Comparison of ENCODE assay signal across 15 cellular contexts in genomic region chrX:51148848-51149247, GRCh38.
DNase-seq lines count a peak whose midpoint lies in the region; ATAC-seq, FAIRE-seq and TF ChIP-seq lines count a peak whose summit lies in the region.
"Had no signal": no experiment of that assay in that cellular context is flagged by ENCODE, and none has a peak within 500 bp of the region (broad histone marks: within the 10 kb centered on the region; RNA-seq: fewer than 3 reads in every experiment).

No MANE protein-coding gene starts in this region.

- H4K5ac ChIP-seq in H9 (ENCODE audit: insufficient read length, low read depth, low read length) = no peak overlapping the region

- peaks cover 0 to 2% of the 10 kb centered on the region in 2 experiments; a peak in 2 of 4 replicates for H3K4me1 Mint-ChIP-seq in H9
- no peaks in the 10 kb centered on the region for H3K4me1 Mint-ChIP-seq in activated CD4-positive, alpha-beta T cell treated with anti-CD3 and anti-CD28 coated beads, Interleukin-2, amount 10 ng/mL, durations not matched to agents 7 days and 5 days

- H3K14ac ChIP-seq in H9 (ENCODE audit: insufficient read depth, low read length) = no peak overlapping the region

- no CpG with 5 or more reads among the region's 2 CpGs for WGBS in H9 (ENCODE audit: extremely low coverage, insufficient read length, low lambda C conversion rate)
- 0 to 7% (median 2%) methylated on average over 2 of the region's 2 CpGs for whole genome bisulfite sequencing in psoas muscle, 3 donors

- no peak overlapping the region for H3K23ac ChIP-seq in H9 (ENCODE audit: insufficient read length, low read depth, low read length)

- H3K27ac Mint-ChIP-seq in H9 = no peak overlapping the region
- H3K27ac Mint-ChIP-seq in activated CD4-positive, alpha-beta T cell treated with anti-CD3 and anti-CD28 coated beads, Interleukin-2, amount 10 ng/mL, durations not matched to agents 7 days and 5 days = no peak overlapping the region
- H3K27ac Mint-ChIP-seq: activated T-cell treated with anti-CD3 and anti-CD28 coated beads, Interleukin-2, amount 50 U/mL, for 72 hours; natural killer cell treated with Interleukin-12 subunit alpha and Interleukin-12 subunit beta and Interleukin-15 and Interleukin-18, amount 100 ng/mL, for 72 hours had no signal

- no peak overlapping the region for H3K4me3 ChIP-seq in AG09309 (ENCODE audit: control insufficient read depth, low read depth, low read length)
- no peak overlapping the region for H3K4me3 ChIP-seq in keratinocyte (ENCODE audit: control insufficient read depth in 2 of 3, extremely low read depth in 1 of 3, insufficient read depth in 2 of 3, low read depth in 1 of 3, low read length in 3 of 3)
- no peak overlapping the region for H3K4me3 ChIP-seq in psoas muscle
- H3K4me3 ChIP-seq: BLaER1, esophagus squamous epithelium, GM23248, PC-9 had no signal

- H4K20me1 ChIP-seq in H9 (ENCODE audit: control insufficient read depth, insufficient read depth, insufficient read length) = no peaks in the 10 kb centered on the region
- no peaks in the 10 kb centered on the region for H4K20me1 ChIP-seq in keratinocyte (ENCODE audit: control insufficient read depth, extremely low read depth, insufficient read depth, low read length)

- H3K56ac ChIP-seq in H9 (ENCODE audit: insufficient read length, low read depth, low read length) = no peak overlapping the region

- dilution Hi-C loops in keratinocyte (cut with MboI; ENCODE audit: extremely low pct_ligation_motif_present, low sequenced_read_pairs) = no loop called here

- CTCF ChIA-PET in activated CD4-positive, alpha-beta T cell treated with anti-CD3 and anti-CD28 coated beads, Interleukin-2, amount 10 ng/mL, durations not matched to agents 7 days and 5 days (lab: Charles Lee) = no interaction called here

- H2BK15ac ChIP-seq in H9 (ENCODE audit: low read depth, low read length) = no peak overlapping the region

- no peak for DNase-seq in AG09309 (ENCODE audit: low read depth)
- DNase-seq in H9 = peak; percentile 60
- peak; percentile 29 for DNase-seq in astrocyte of the hippocampus (ENCODE audit: low read depth, low spot score)
- no peak for DNase-seq in keratinocyte (ENCODE audit: low read depth, low spot score)
- DNase-seq in psoas muscle = no peak
- no peak for DNase-seq in activated T-cell treated with anti-CD3 and anti-CD28 coated beads, Interleukin-2, amount 50 U/mL, for 48 hours
- DNase-seq in activated CD4-positive, alpha-beta T cell treated with anti-CD3 and anti-CD28 coated beads, Interleukin-2, amount 10 ng/mL, durations not matched to agents 7 days and 5 days = no peak
- DNase-seq: activated T-cell treated with anti-CD3 and anti-CD28 coated beads, Interleukin-2, amount 50 U/mL, for 72 hours; esophagus squamous epithelium; GM23248; NCI-H2081 treated with DMSO at 0.1 percent for 48 hours; PC-9 had no signal

- intact Hi-C loops in psoas muscle (cut with DNase I) = no loop called here

- H3K9me3 Mint-ChIP-seq in H9 = peaks cover 56 to 67% of the 10 kb centered on the region in 2 experiments
- no peaks in the 10 kb centered on the region for H3K9me3 Mint-ChIP-seq in activated CD4-positive, alpha-beta T cell treated with anti-CD3 and anti-CD28 coated beads, Interleukin-2, amount 10 ng/mL, durations not matched to agents 7 days and 5 days
- H3K9me3 Mint-ChIP-seq: activated T-cell treated with anti-CD3 and anti-CD28 coated beads, Interleukin-2, amount 50 U/mL, for 72 hours; natural killer cell treated with Interleukin-12 subunit alpha and Interleukin-12 subunit beta and Interleukin-15 and Interleukin-18, amount 100 ng/mL, for 72 hours had no signal

- no peak overlapping the region for H3K9ac ChIP-seq in H9 (ENCODE audit: extremely low read depth, insufficient read length, low read length)
- H3K9ac ChIP-seq in keratinocyte (ENCODE audit: control insufficient read depth, extremely low read depth, insufficient read depth, low read length) = no peak overlapping the region
- H3K9ac ChIP-seq: BLaER1, GM23248 had no signal

- ATAC-seq in psoas muscle = no peak
- no peak for ATAC-seq in HG03196 (IDR thresholded peaks at IDR 0.05; ENCODE audit: unreplicated experiment)
- ATAC-seq: activated T-cell treated with anti-CD3 and anti-CD28 coated beads, Interleukin-2, amount 50 U/mL, for 72 hours had no signal

- no peaks in the 10 kb centered on the region for H3K27me3 Mint-ChIP-seq in H9 (ENCODE audit: low read depth)
- H3K27me3 Mint-ChIP-seq in activated CD4-positive, alpha-beta T cell treated with anti-CD3 and anti-CD28 coated beads, Interleukin-2, amount 10 ng/mL, durations not matched to agents 7 days and 5 days = peaks cover 14% of the 10 kb centered on the region

- H2BK12ac ChIP-seq in H9 (ENCODE audit: insufficient read length, low read depth, low read length) = no peak overlapping the region

- H2BK20ac ChIP-seq in H9 (ENCODE audit: low read depth, low read length, poor library complexity, severe bottlenecking) = no peak overlapping the region

- H3K9me3 ChIP-seq in H9 (ENCODE audit: control insufficient read depth, low read depth, low read length) (peaks cover 11% of the 10 kb centered on the region), keratinocyte (ENCODE audit: control insufficient read depth, low read depth, low read length) (no peaks in the 10 kb centered on the region), psoas muscle (no peaks in the 10 kb centered on the region)
- H3K9me3 ChIP-seq: BLaER1, esophagus squamous epithelium had no signal

- no peaks in the 10 kb centered on the region for H3K4me1 ChIP-seq in H9 (ENCODE audit: insufficient read depth, low read length)
- H3K4me1 ChIP-seq in keratinocyte (ENCODE audit: control insufficient read depth, extremely low read depth, insufficient read depth, low read length) = no peaks in the 10 kb centered on the region
- no peaks in the 10 kb centered on the region for H3K4me1 ChIP-seq in psoas muscle
- H3K4me1 ChIP-seq: BLaER1, esophagus squamous epithelium had no signal

- no peak overlapping the region for H4K91ac ChIP-seq in H9 (ENCODE audit: insufficient read length, low read depth, low read length)

- H2BK5ac ChIP-seq in H9 (ENCODE audit: insufficient read length, low read length) = no peak overlapping the region

- H3K36me3 ChIP-seq in keratinocyte (ENCODE audit: control insufficient read depth in 2 of 2, extremely low read depth in 1 of 2, insufficient read depth in 2 of 2, low read length in 2 of 2) = no peaks in the 10 kb centered on the region
- no peaks in the 10 kb centered on the region for H3K36me3 ChIP-seq in psoas muscle (ENCODE audit: insufficient read depth in 1 of 2, low read depth in 1 of 2)
- H3K36me3 ChIP-seq: BLaER1, esophagus squamous epithelium had no signal

- H3K79me2 ChIP-seq in H9 (ENCODE audit: insufficient read depth, low read length) (no peaks in the 10 kb centered on the region), keratinocyte (ENCODE audit: control insufficient read depth, insufficient read depth, low read length) (no peaks in the 10 kb centered on the region)

- no peaks in the 10 kb centered on the region for H3K9me1 ChIP-seq in keratinocyte (ENCODE audit: control insufficient read depth, extremely low read depth, insufficient read depth, low read length)

- H2AFZ ChIP-seq in H9 (ENCODE audit: low read length) (no peak overlapping the region), keratinocyte (ENCODE audit: control insufficient read depth, low read length) (no peak overlapping the region)
- H2AFZ ChIP-seq: GM23248, PC-9 had no signal

- no peak overlapping the region for H2BK120ac ChIP-seq in H9 (ENCODE audit: low read depth, low read length, poor library complexity, severe bottlenecking)

- no peaks in the 10 kb centered on the region for H3K23me2 ChIP-seq in H9 (ENCODE audit: insufficient read length, low read depth, low read length, poor library complexity, severe bottlenecking)

- H3K36me3 Mint-ChIP-seq in H9 (ENCODE audit: insufficient read depth in 1 of 3, low read depth in 3 of 3) = peaks cover 0 to 2% (median 0%) of the 10 kb centered on the region in 3 experiments; a peak in 2 of 7 replicates
- H3K36me3 Mint-ChIP-seq in activated CD4-positive, alpha-beta T cell treated with anti-CD3 and anti-CD28 coated beads, Interleukin-2, amount 10 ng/mL, durations not matched to agents 7 days and 5 days (ENCODE audit: low read depth) = no peaks in the 10 kb centered on the region
- H3K36me3 Mint-ChIP-seq: natural killer cell treated with Interleukin-12 subunit alpha and Interleukin-12 subunit beta and Interleukin-15 and Interleukin-18, amount 100 ng/mL, for 72 hours had no signal

- H3T11ph ChIP-seq in H9 (ENCODE audit: low read length) = no peak overlapping the region

- no peak overlapping the region for H4K8ac ChIP-seq in H9 (replicated peaks; ENCODE audit: insufficient read length, low read depth, low read length)

- H3K18ac ChIP-seq in H9 (ENCODE audit: insufficient read length, low read depth, low read length) = no peak overlapping the region

- H3K27me3 ChIP-seq in H9 (ENCODE audit: insufficient read depth, low read length) (no peaks in the 10 kb centered on the region), keratinocyte (ENCODE audit: control insufficient read depth, extremely low read depth, insufficient read depth, low read length) (no peaks in the 10 kb centered on the region), psoas muscle (ENCODE audit: insufficient read depth in 3 of 3, low read length in 2 of 3) (peaks cover 0 to 13% (median 0%) of the 10 kb centered on the region in 3 donors)
- H3K27me3 ChIP-seq: esophagus squamous epithelium had no signal

- H3K27ac ChIP-seq in H9 (ENCODE audit: insufficient read length, low read depth, low read length) = no peak overlapping the region
- H3K27ac ChIP-seq in keratinocyte (ENCODE audit: control insufficient read depth, insufficient read depth, low read length) = no peak overlapping the region
- no peak overlapping the region for H3K27ac ChIP-seq in psoas muscle
- H3K27ac ChIP-seq: BLaER1, esophagus squamous epithelium, GM23248, PC-9 had no signal

- H3K4me2 ChIP-seq in H9 (ENCODE audit: insufficient read depth, insufficient read length, low read length) (no peak overlapping the region), keratinocyte (ENCODE audit: control insufficient read depth, extremely low read depth, insufficient read depth, low read depth, low read length) (no peak overlapping the region)
- H3K4me2 ChIP-seq: BLaER1, PC-9 had no signal

- H3K4ac ChIP-seq in H9 (ENCODE audit: low read depth, low read length) = no peak overlapping the region

- no peak overlapping the region for H3K4me3 Mint-ChIP-seq in H9
- no peak overlapping the region for H3K4me3 Mint-ChIP-seq in activated CD4-positive, alpha-beta T cell treated with anti-CD3 and anti-CD28 coated beads, Interleukin-2, amount 10 ng/mL, durations not matched to agents 7 days and 5 days
- H3K4me3 Mint-ChIP-seq: activated T-cell treated with anti-CD3 and anti-CD28 coated beads, Interleukin-2, amount 50 U/mL, for 72 hours; natural killer cell treated with Interleukin-12 subunit alpha and Interleukin-12 subunit beta and Interleukin-15 and Interleukin-18, amount 100 ng/mL, for 72 hours had no signal

- TF ChIP-seq CTCF in AG09309 (IDR thresholded peaks at IDR 0.05; ENCODE audit: control insufficient read depth, insufficient read depth, low read depth, low read length, missing control alignments) (peak; percentile 15), H9 (conservative IDR thresholded peaks at IDR 0.05) (peak; percentile 60), keratinocyte (optimal IDR thresholded peaks at IDR 0.05 in 1 of 3, IDR thresholded peaks at IDR 0.05 in 1 of 3, conservative IDR thresholded peaks at IDR 0.05 in 1 of 3; ENCODE audit: extremely low read depth in 1 of 3, insufficient read depth in 2 of 3, low read length in 3 of 3) (peak in 2 of 3 experiments; percentile 24 to 40), psoas muscle (IDR thresholded peaks at IDR 0.05) (no peak)

- H2AK5ac ChIP-seq in H9 (ENCODE audit: insufficient read length, low read length) = no peak overlapping the region

- no peak for FAIRE-seq in keratinocyte (lab: Jason Lieb, UNC)

- H3K79me1 ChIP-seq in H9 (ENCODE audit: insufficient read depth, low read depth, low read length, poor library complexity, severe bottlenecking) = no peaks in the 10 kb centered on the region

- POLR2A ChIA-PET in activated CD4-positive, alpha-beta T cell treated with anti-CD3 and anti-CD28 coated beads, Interleukin-2, amount 10 ng/mL, durations not matched to agents 7 days and 5 days (lab: Charles Lee) = no interaction called here

Comparison
In these comparisons a context has a peak if more than half of its experiments do, and no peak if none do; other contexts are left out.
1. DNase-seq: peak in H9 (single experiment) and astrocyte of the hippocampus (single experiment); none in AG09309 (single experiment), keratinocyte (single experiment), psoas muscle (0 of 2), activated T-cell treated with anti-CD3 and anti-CD28 coated beads, Interleukin-2, amount 50 U/mL, for 48 hours (0 of 2) and activated CD4-positive, alpha-beta T cell treated with anti-CD3 and anti-CD28 coated beads, Interleukin-2, amount 10 ng/mL, durations not matched to agents 7 days and 5 days (single experiment).